2 cellular contexts compared by ENCODE assay signal in genomic region chr11:74449369-74449931, GRCh38.
TF ChIP-seq lines count a peak whose summit lies in the region.

No MANE protein-coding gene starts in this region.

TF ChIP-seq in GM12891, 5 proteins besides CTCF, POLR2A, EP300 and RAD21:
- TF ChIP-seq POU2F2 (IDR thresholded peaks at IDR 0.05; ENCODE audit: low read depth, low read length) (no peak), PAX5 (IDR thresholded peaks at IDR 0.05; ENCODE audit: insufficient read depth, low read length, severe bottlenecking) (no peak), POLR2AphosphoS5 (IDR thresholded peaks at IDR 0.05; ENCODE audit: low read depth, low read length) (no peak), TAF1 (IDR thresholded peaks at IDR 0.05; ENCODE audit: low read depth, low read length) (no peak), SPI1 (IDR thresholded peaks at IDR 0.05; ENCODE audit: low read depth, low read length) (peak; percentile 89)

TF ChIP-seq in IMR-90, 13 proteins besides CTCF, POLR2A, EP300 and RAD21:
- TF ChIP-seq SMC3 (IDR thresholded peaks at IDR 0.05; ENCODE audit: low read depth, low read length) (peak; percentile 95), FOS (IDR thresholded peaks at IDR 0.05; ENCODE audit: low read depth, low read length) (no peak), CEBPB (IDR thresholded peaks at IDR 0.05; ENCODE audit: low read depth, low read length) (peak; percentile 43; the same call in 1 of the 2 replicates)
